9 cellular contexts compared by ENCODE assay signal in genomic region chr4:185734214-185734613, GRCh38.
DNase-seq lines count a peak whose midpoint lies in the region; ATAC-seq and TF ChIP-seq lines count a peak whose summit lies in the region.
"Had no signal": no experiment of that assay in that cellular context is flagged by ENCODE, and none has a peak within 500 bp of the region (broad histone marks: within the 10 kb centered on the region; RNA-seq: fewer than 3 reads in every experiment).

No MANE protein-coding gene starts in this region.

- H3K27ac Mint-ChIP-seq in WTC11: peak overlapping the region; percentile 54; the same call in 1 of the 2 replicates

- CTCF ChIA-PET in WTC11 (lab: Charles Lee): no interaction called here

- H3K27me3 Mint-ChIP-seq in WTC11 (ENCODE audit: low read depth): no peaks in the 10 kb centered on the region

- H3K4me3 Mint-ChIP-seq in WTC11: no peak overlapping the region

- in situ Hi-C loops in GM13976 (cut with MboI; ENCODE audit: low sequenced_read_pairs, unreplicated experiment): no loop called here

- peaks cover 21% of the 10 kb centered on the region for H3K36me3 Mint-ChIP-seq in WTC11

- H3K9me3 Mint-ChIP-seq in WTC11: peaks cover 9% of the 10 kb centered on the region

- POLR2A ChIA-PET in WTC11 (lab: Charles Lee): interaction anchor here (0.6 kb wide), 1 partner anchor 172 kb away, joined by 7 read pairs; no protein-coding TSS in a partner anchor

- TF ChIP-seq CTCF in GM13976 (IDR thresholded peaks at IDR 0.05; ENCODE audit: borderline replicate concordance, control extremely low read depth, extremely low read depth, insufficient read depth, missing control alignments) (no peak), WTC11 (IDR thresholded peaks at IDR 0.05) (no peak)

- ATAC-seq in GM21381 (IDR thresholded peaks at IDR 0.05; ENCODE audit: unreplicated experiment) (peak; percentile 57), HG03196 (IDR thresholded peaks at IDR 0.05; ENCODE audit: unreplicated experiment) (peak; percentile 60), WTC11 (no peak)

- DNase-seq in GM13976 (ENCODE audit: low spot score): peak; percentile 58
- DNase-seq in WTC11 (ENCODE audit: low spot score): no peak
- DNase-seq in T-helper 1 cell: no peak
- no peak for DNase-seq in HK-2 (ENCODE audit: unreplicated experiment)
- no peak for DNase-seq in KG1 (lab: John Stamatoyannopoulos, UW)
- DNase-seq in HT-29 (ENCODE audit: low spot score): no peak
- DNase-seq: mesenchymal stem cell had no signal

- H3K4me1 Mint-ChIP-seq in WTC11: peaks cover 61% of the 10 kb centered on the region

TF ChIP-seq in WTC11, 78 proteins besides CTCF, POLR2A, EP300 and RAD21:
- TF ChIP-seq HMGXB4 (CRISPR knock-in tag; IDR thresholded peaks at IDR 0.05) (no peak), ZNF425 (CRISPR knock-in tag; conservative IDR thresholded peaks at IDR 0.05) (no peak), CREB1 (CRISPR knock-in tag; IDR thresholded peaks at IDR 0.05) (no peak), KAT7 (CRISPR knock-in tag; IDR thresholded peaks at IDR 0.05; ENCODE audit: borderline replicate concordance) (no peak), FOXP1 (CRISPR knock-in tag; IDR thresholded peaks at IDR 0.05; ENCODE audit: borderline replicate concordance) (no peak), TP53 (CRISPR knock-in tag; IDR thresholded peaks at IDR 0.05) (no peak), NFE2L1 (CRISPR knock-in tag; IDR thresholded peaks at IDR 0.05) (no peak), CBFB (CRISPR knock-in tag; IDR thresholded peaks at IDR 0.05; ENCODE audit: low read depth) (no peak), ATF6 (CRISPR knock-in tag; IDR thresholded peaks at IDR 0.05) (no peak), CDX4 (CRISPR knock-in tag; IDR thresholded peaks at IDR 0.05; ENCODE audit: borderline replicate concordance) (no peak), ATF2 (CRISPR knock-in tag; IDR thresholded peaks at IDR 0.05; ENCODE audit: borderline replicate concordance, low read depth) (no peak)
